ENCODE assay signal across 28 cellular contexts in genomic region chr11:17496406-17496805, GRCh38. TPM values are rescaled to one million over a fixed set of nuclear protein-coding genes. Genes with fewer than 3 reads are reported as not detected.
A peak's percentile ranks its signal among the peaks of the same experiment; 100 is the strongest.
DNase-seq lines count a peak whose midpoint lies in the region; ATAC-seq, FAIRE-seq and TF ChIP-seq lines count a peak whose summit lies in the region.
"Had no signal": no experiment of that assay in that cellular context is flagged by ENCODE, and none has a peak within 500 bp of the region (broad histone marks: within the 10 kb centered on the region; RNA-seq: fewer than 3 reads in every experiment).

No MANE protein-coding gene starts in this region.

- H3K27me3 Mint-ChIP-seq in progenitor cell of endocrine pancreas: peaks cover 31% of the 10 kb centered on the region

- no peaks in the 10 kb centered on the region for H3K9me3 Mint-ChIP-seq in progenitor cell of endocrine pancreas (ENCODE audit: low read depth)
- H3K9me3 Mint-ChIP-seq: activated naive CD4-positive, alpha-beta T cell treated with anti-CD3 and anti-CD28 coated beads, Interleukin-2, amount 50 U/mL, for 72 hours; CD4-positive, alpha-beta T cell; central memory CD8-positive, alpha-beta T cell; nephron; WTC11 had no signal

- peak; percentile 84 for FAIRE-seq in bronchial epithelial cell (lab: Jason Lieb, UNC)
- FAIRE-seq: pancreas had no signal

- ATAC-seq in left ventricle myocardium superior (peak; percentile 32), HG03097 (IDR thresholded peaks at IDR 0.05; ENCODE audit: low FRiP score, unreplicated experiment) (no peak)
- ATAC-seq: activated naive CD4-positive, alpha-beta T cell treated with anti-CD3 and anti-CD28 coated beads, Interleukin-2, amount 50 U/mL, for 72 hours; gastrocnemius medialis; pancreas; WTC11 had no signal

- DNase-seq in left ventricle myocardium superior: no peak
- no peak for DNase-seq in cardiac septum (ENCODE audit: low spot score)
- no peak for DNase-seq in bronchial epithelial cell (ENCODE audit: low read depth)
- DNase-seq in glomerular endothelial cell (ENCODE audit: extremely low read depth, low read depth, low spot score): peak; percentile 25
- no peak for DNase-seq in activated naive CD4-positive, alpha-beta T cell (lab: John Stamatoyannopoulos, UW)
- no peak for DNase-seq in progenitor cell of endocrine pancreas (ENCODE audit: low spot score, unreplicated experiment)
- DNase-seq: activated CD4-positive, alpha-beta T cell treated with anti-CD3 and anti-CD28 coated beads, Interleukin-2, amount 50 U/mL, for 48 hours; activated CD8-positive, alpha-beta memory T cell treated with anti-CD3 and anti-CD28 coated beads, Interleukin-2, amount 50 U/mL, for 4 hours; CD4-positive, alpha-beta T cell; DMS153; gastrocnemius medialis; HCEC 1CT; Kasumi-1; NCI-H187; right lobe of liver; stimulated activated CD4-positive, alpha-beta T cell treated with anti-CD3 and anti-CD28 coated beads, Interleukin-4, amount 100 ng/mL, for 4 hours; stimulated activated naive CD4-positive, alpha-beta T cell; T1000 had no signal

- no peaks in the 10 kb centered on the region for H3K36me3 Mint-ChIP-seq in progenitor cell of endocrine pancreas (ENCODE audit: insufficient read depth)
- H3K36me3 Mint-ChIP-seq: activated naive CD4-positive, alpha-beta T cell treated with anti-CD3 and anti-CD28 coated beads, Interleukin-2, amount 50 U/mL, for 72 hours; WTC11 had no signal

- H3K4me3 Mint-ChIP-seq in progenitor cell of endocrine pancreas (ENCODE audit: low read depth): no peak overlapping the region
- H3K4me3 Mint-ChIP-seq: CD4-positive, alpha-beta T cell; central memory CD8-positive, alpha-beta T cell; nephron; WTC11 had no signal

- no peak overlapping the region for H3K4me3 ChIP-seq in bronchial epithelial cell (ENCODE audit: low read depth, low read length)
- H3K4me3 ChIP-seq: gastrocnemius medialis, pancreas, right lobe of liver had no signal

- H3K27me3 ChIP-seq in bronchial epithelial cell (ENCODE audit: control insufficient read depth, insufficient read depth, low read length): peaks cover 3% of the 10 kb centered on the region
- H3K27me3 ChIP-seq: gastrocnemius medialis, pancreas, right lobe of liver had no signal

- H3K4me1 Mint-ChIP-seq in progenitor cell of endocrine pancreas (ENCODE audit: low read depth): no peaks in the 10 kb centered on the region
- H3K4me1 Mint-ChIP-seq: central memory CD8-positive, alpha-beta T cell; nephron had no signal

- H3K27ac Mint-ChIP-seq in progenitor cell of endocrine pancreas: no peak overlapping the region
- H3K27ac Mint-ChIP-seq: CD4-positive, alpha-beta T cell; WTC11 had no signal

- intact Hi-C loops in left ventricle myocardium superior (cut with micrococcal nuclease): no loop called here
- intact Hi-C loops in cardiac septum (cut with DNase I): no loop called here

- no peak for TF ChIP-seq CTCF in bronchial epithelial cell (IDR thresholded peaks at IDR 0.05; ENCODE audit: insufficient read depth, low read length, severe bottlenecking)
- TF ChIP-seq CTCF in progenitor cell of endocrine pancreas (IDR thresholded peaks at IDR 0.05; ENCODE audit: unreplicated experiment): no peak

- no peaks in the 10 kb centered on the region for H3K36me3 ChIP-seq in bronchial epithelial cell (ENCODE audit: control insufficient read depth, insufficient read depth, low read length)
- H3K36me3 ChIP-seq: gastrocnemius medialis, pancreas, right lobe of liver had no signal

RNA-seq across cellular contexts. Expression of gene ABCC8, which starts 19.8 kb away (rescaled TPM):
- total RNA-seq in left ventricle myocardium superior (2.1 TPM), cardiac septum (3.9 TPM), bronchial epithelial cell (not detected in 2 replicates), glomerular endothelial cell (not detected in 2 replicates), progenitor cell of endocrine pancreas (19.2 and 23.9 TPM in 2 replicates)
- total RNA-seq: activated naive CD4-positive, alpha-beta T cell treated with anti-CD3 and anti-CD28 coated beads, Interleukin-2, amount 50 U/mL, for 72 hours; CD4-positive, alpha-beta T cell; epithelial cell of proximal tubule had no signal

RNA-seq across cellular contexts. Expression of gene USH1C, which starts 47.8 kb away (rescaled TPM):
- total RNA-seq in left ventricle myocardium superior: 1.3 TPM
- not detected for total RNA-seq in cardiac septum
- total RNA-seq in bronchial epithelial cell: not detected in 2 replicates
- total RNA-seq in glomerular endothelial cell: not detected in 2 replicates
- total RNA-seq in progenitor cell of endocrine pancreas: 15.8 and 21.4 TPM in 2 replicates
- total RNA-seq: activated naive CD4-positive, alpha-beta T cell treated with anti-CD3 and anti-CD28 coated beads, Interleukin-2, amount 50 U/mL, for 72 hours; aorta; CD4-positive, alpha-beta T cell; mononuclear cell had no signal

RNA-seq across cellular contexts. Expression of gene OTOG, which starts 50.7 kb away (rescaled TPM):
- total RNA-seq in left ventricle myocardium superior: not detected
- total RNA-seq in cardiac septum: not detected
- total RNA-seq in bronchial epithelial cell: not detected in 2 replicates
- not detected in 2 replicates for total RNA-seq in glomerular endothelial cell
- total RNA-seq in progenitor cell of endocrine pancreas: 0.78 and 1.5 TPM in 2 replicates
- total RNA-seq: activated naive CD4-positive, alpha-beta T cell treated with anti-CD3 and anti-CD28 coated beads, Interleukin-2, amount 50 U/mL, for 72 hours; aorta; CD4-positive, alpha-beta T cell; epithelial cell of proximal tubule; gastrocnemius medialis; lower leg skin; mononuclear cell; pancreas; right lobe of liver had no signal
